In genomic region chr6:34791842-34792604, GRCh38 we compare ENCODE assay signal across 8 cellular contexts. TPM values are rescaled to one million over a fixed set of nuclear protein-coding genes. Genes with fewer than 3 reads are reported as not detected.
A peak's percentile ranks its signal among the peaks of the same experiment; 100 is the strongest.
DNase-seq lines count a peak whose midpoint lies in the region; TF ChIP-seq lines count a peak whose summit lies in the region.

Gene BLTP3A, plus strand, starts transcription at chr6:34792083. Its CDS starts 168 bp downstream, at chr6:34792251.

- H3K36me3 ChIP-seq in adrenal gland (replicated peaks in 1 of 2): no peaks in the 10 kb centered on the region
- H3K36me3 ChIP-seq in left ventricle myocardium inferior: no peaks in the 10 kb centered on the region
- H3K36me3 ChIP-seq in prostate gland: no peaks in the 10 kb centered on the region

- peaks cover 0 to 29% of the 10 kb centered on the region in 2 donors for H3K4me1 ChIP-seq in adrenal gland (replicated peaks in 1 of 2)
- H3K4me1 ChIP-seq in left ventricle myocardium inferior: peaks cover 58% of the 10 kb centered on the region
- H3K4me1 ChIP-seq in prostate gland (replicated peaks): no peaks in the 10 kb centered on the region

- WGBS in adrenal gland, 4 donors: 0 to 1% (median 0%) methylated on average over 20 to 93 of the region's 93 CpGs
- under 1% methylated on average over 68 of the region's 93 CpGs for WGBS in prostate gland

- H3K27ac ChIP-seq in adrenal gland: peak within 1 kb of the TSS; percentile 75 to 95 (median 92)
- peak within 1 kb of the TSS; percentile 96 for H3K27ac ChIP-seq in left ventricle myocardium inferior (replicated peaks)
- peak within 1 kb of the TSS; percentile 89 to 91 for H3K27ac ChIP-seq in prostate gland

- H3K4me3 ChIP-seq in GM08714 (ENCODE audit: low read length) (peak within 1 kb of the TSS; percentile 70), HFF-Myc (replicated peaks; ENCODE audit: low read depth, low read length) (peak within 1 kb of the TSS; percentile 78), adrenal gland (peak within 1 kb of the TSS; percentile 46 to 88 (median 61)), left ventricle myocardium inferior (peak within 1 kb of the TSS; percentile 87), prostate gland (peak within 1 kb of the TSS; percentile 79 to 87)

- DNase-seq in HFF-Myc (ENCODE audit: extremely low read depth, low read depth): no peak
- DNase-seq in NCI-H1048 (lab: John Stamatoyannopoulos, UW): peak; percentile 60
- peak; percentile 45 for DNase-seq in T follicular helper cell (ENCODE audit: low read depth)
- DNase-seq in adrenal gland: peak; percentile 52 to 74 (median 63)
- peak; percentile 78 for DNase-seq in left ventricle myocardium inferior
- DNase-seq in prostate gland (ENCODE audit: low spot score): peak; percentile 55
- DNase-seq in ureter (ENCODE audit: low spot score): peak; percentile 66

- H3K27me3 ChIP-seq in adrenal gland: no peaks in the 10 kb centered on the region
- no peaks in the 10 kb centered on the region for H3K27me3 ChIP-seq in left ventricle myocardium inferior (ENCODE audit: low read depth)
- H3K27me3 ChIP-seq in prostate gland (replicated peaks; ENCODE audit: insufficient read depth): no peaks in the 10 kb centered on the region

- TF ChIP-seq CTCF in HFF-Myc (IDR thresholded peaks at IDR 0.05; ENCODE audit: low read depth, low read length, missing control alignments) (no peak), adrenal gland (IDR thresholded peaks at IDR 0.05) (peak in 2 of 6 experiments; percentile 12 to 16), left ventricle myocardium inferior (IDR thresholded peaks at IDR 0.05; ENCODE audit: borderline replicate concordance) (peak; percentile 25), prostate gland (IDR thresholded peaks at IDR 0.05) (peak in 3 of 4 experiments; percentile 1 to 39 (median 3))

- intact Hi-C loops in adrenal gland (cut with DNase I) (loop anchor here in 1 of 2 donors (10.0 kb wide), 1 partner anchor 193 kb away; no protein-coding TSS in a partner anchor), left ventricle myocardium inferior (cut with micrococcal nuclease) (no loop called here), prostate gland (cut with DNase I) (loop anchor here (5.0 kb wide), 1 partner anchor 95 kb away; the partner anchor contains the start of genes ANKS1A and TAF11)

- TF ChIP-seq POLR2A in adrenal gland (IDR thresholded peaks at IDR 0.05): peak; percentile 24 to 59
- peak; percentile 10 for TF ChIP-seq POLR2A in prostate gland (IDR thresholded peaks at IDR 0.05)

- H3K9me3 ChIP-seq in adrenal gland (replicated peaks in 1 of 3): no peaks in the 10 kb centered on the region
- no peaks in the 10 kb centered on the region for H3K9me3 ChIP-seq in left ventricle myocardium inferior (replicated peaks)
- H3K9me3 ChIP-seq in prostate gland: no peaks in the 10 kb centered on the region

RNA-seq across cellular contexts. Expression of gene BLTP3A, which starts in this region (rescaled TPM):
- total RNA-seq in adrenal gland (10 to 100 TPM; 13.9 to 21.4 (median 14.9) TPM), left ventricle myocardium inferior (16.5 TPM), prostate gland (10 to 100 TPM; 12.7 to 24.3 TPM), ureter (20.9 TPM)
- 1 to 10 TPM; 2.2 to 9.7 (median 3.1) TPM for polyA plus RNA-seq in adrenal gland
